ENCODE assay signal across 8 cellular contexts in genomic region chr3:161349529-161350278, GRCh38. TPM values are rescaled to one million over a fixed set of nuclear protein-coding genes. Genes with fewer than 3 reads are reported as not detected.
DNase-seq lines count a peak whose midpoint lies in the region; ATAC-seq, FAIRE-seq and TF ChIP-seq lines count a peak whose summit lies in the region.

No MANE protein-coding gene starts in this region.

- H3K9ac ChIP-seq in colonic mucosa (ENCODE audit: low read depth in 2 of 2, low read length in 2 of 2), result no peak overlapping the region

- H3K4me1 ChIP-seq in colonic mucosa (no peaks in the 10 kb centered on the region), small intestine (ENCODE audit: control insufficient read depth in 2 of 2, insufficient read depth in 1 of 2, low read depth in 1 of 2, low read length in 1 of 2) (no peaks in the 10 kb centered on the region)

- intact Hi-C loops in colonic mucosa (cut with DNase I), result no loop called here

- ATAC-seq in omental fat pad (ENCODE audit: low FRiP score), result peak; percentile 93

- 30 to 44% (median 42%) methylated on average over 7 of the region's 7 CpGs for WGBS in small intestine, 3 donors

- no peak for FAIRE-seq in small intestine (lab: Jason Lieb, UNC)

- no peak overlapping the region for H3K27ac ChIP-seq in brain microvascular endothelial cell
- no peak overlapping the region for H3K27ac ChIP-seq in colonic mucosa
- no peak overlapping the region for H3K27ac ChIP-seq in small intestine (ENCODE audit: low read depth in 1 of 2, low read length in 1 of 2)

- TF ChIP-seq CTCF in brain microvascular endothelial cell (IDR thresholded peaks at IDR 0.05; ENCODE audit: low read depth, low read length, missing control alignments), result no peak
- no peak for TF ChIP-seq CTCF in omental fat pad (IDR thresholded peaks at IDR 0.05)
- TF ChIP-seq CTCF in colonic mucosa (IDR thresholded peaks at IDR 0.05), result no peak

- in situ Hi-C loops in brain microvascular endothelial cell (cut with HindIII; ENCODE audit: low pct_ligation_motif_present, low sequenced_read_pairs), result no loop called here

- DNase-seq in activated gamma-delta T cell treated with Interleukin-2 at 50 U/mL for 16 hours, result peak; percentile 42
- no peak for DNase-seq in activated gamma-delta T cell (lab: John Stamatoyannopoulos, UW)
- DNase-seq in MV-4-11 (lab: John Stamatoyannopoulos, UW), result peak; percentile 80
- peak; percentile 80 for DNase-seq in brain microvascular endothelial cell
- DNase-seq in omental fat pad (ENCODE audit: low spot score), result no peak
- DNase-seq in colonic mucosa, result no peak
- no peak for DNase-seq in small intestine
- no peak for DNase-seq in NCI-H524 treated with DMSO at 0.1 percent for 48 hours (lab: John Stamatoyannopoulos, UW)

- H3K4me3 ChIP-seq in brain microvascular endothelial cell (ENCODE audit: low read depth, low read length) (no peak overlapping the region), colonic mucosa (no peak overlapping the region), small intestine (ENCODE audit: low read depth in 1 of 2, low read length in 2 of 2) (no peak overlapping the region)

- no peaks in the 10 kb centered on the region for H3K9me3 ChIP-seq in colonic mucosa
- no peaks in the 10 kb centered on the region for H3K9me3 ChIP-seq in small intestine (ENCODE audit: control insufficient read depth, low read depth)

- H3K27me3 ChIP-seq in brain microvascular endothelial cell (replicated peaks) (no peaks in the 10 kb centered on the region), colonic mucosa (no peaks in the 10 kb centered on the region), small intestine (ENCODE audit: control insufficient read depth in 2 of 2, insufficient read depth in 2 of 2, low read length in 2 of 2) (no peaks in the 10 kb centered on the region)

- no peaks in the 10 kb centered on the region for H3K36me3 ChIP-seq in brain microvascular endothelial cell (replicated peaks)
- H3K36me3 ChIP-seq in colonic mucosa, result no peaks in the 10 kb centered on the region
- H3K36me3 ChIP-seq in small intestine (ENCODE audit: control insufficient read depth in 2 of 2, insufficient read depth in 2 of 2, low read length in 2 of 2), result no peaks in the 10 kb centered on the region

RNA-seq across cellular contexts. Expression of gene SPTSSB, which starts 21.6 kb away (rescaled TPM):
- total RNA-seq in omental fat pad (under 1 TPM in 2 of 4 donors, not detected in 2; 0.09 to 0.19 TPM), colonic mucosa (1 to 10 TPM; 1.6 to 3.5 TPM)
- polyA plus RNA-seq in small intestine, result under 1 TPM in 1 of 3 donors, not detected in 2; 0.19 TPM

Comparison
In these comparisons a context has a peak if more than half of its experiments do, and no peak if none do; other contexts are left out.
1. DNase-seq: peak in activated gamma-delta T cell treated with Interleukin-2 at 50 U/mL for 16 hours (single experiment), MV-4-11 (single experiment) and brain microvascular endothelial cell (single experiment); none in activated gamma-delta T cell (single experiment), omental fat pad (single experiment), colonic mucosa (single experiment), small intestine (single experiment) and NCI-H524 treated with DMSO at 0.1 percent for 48 hours (single experiment).